In the genomic region with DNA sequence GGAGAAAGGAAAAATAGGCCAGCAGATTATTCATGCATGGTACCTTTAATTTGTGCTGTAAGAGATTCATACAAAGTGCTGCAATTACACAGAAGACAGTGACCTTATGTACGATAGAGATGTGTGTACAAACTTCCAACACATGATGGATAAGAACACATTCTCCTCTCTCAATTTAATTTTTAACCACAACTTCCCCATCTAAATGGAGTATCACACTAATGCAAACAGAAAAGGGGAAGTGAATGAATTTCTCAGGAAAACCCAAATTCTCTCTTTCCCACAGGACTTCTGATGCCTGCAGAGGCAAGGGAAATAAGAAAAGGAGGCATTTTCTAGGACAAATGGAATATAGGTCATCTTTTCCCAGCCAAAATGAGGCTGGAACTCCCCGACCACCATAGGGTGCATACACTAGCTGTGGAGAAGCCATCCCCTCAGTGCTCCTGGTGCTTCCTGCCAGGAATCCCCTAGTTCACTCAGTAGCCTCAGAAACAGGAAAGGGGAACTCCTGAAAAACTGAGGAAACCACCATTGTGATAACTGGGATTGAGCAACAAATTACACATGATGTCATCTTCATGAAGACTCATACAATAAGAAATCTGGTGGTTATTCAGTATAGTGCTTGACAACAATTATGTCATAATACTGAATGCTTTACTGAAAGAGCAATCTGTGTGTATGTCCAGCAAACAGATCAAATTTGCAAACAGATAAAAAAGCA, we compare ENCODE assay signal across 13 cellular contexts. TPM values are rescaled to one million over a fixed set of nuclear protein-coding genes. Genes with fewer than 3 reads are reported as not detected.
DNase-seq lines count a peak whose midpoint lies in the region; ATAC-seq, FAIRE-seq and TF ChIP-seq lines count a peak whose summit lies in the region.
"Had no signal": no experiment of that assay in that cellular context is flagged by ENCODE, and none has a peak within 500 bp of the region (broad histone marks: within the 10 kb centered on the region; RNA-seq: fewer than 3 reads in every experiment).

No MANE protein-coding gene starts in this region.

- BruUV-seq in mammary epithelial cell (replicated peaks; lab: Mats Ljungman, UMichigan): no TSS peak
- BruUV-seq in HepG2 (replicated peaks; lab: Mats Ljungman, UMichigan): no TSS peak

- no peak for FAIRE-seq in HepG2 (lab: Jason Lieb, UNC)

- no peak overlapping the region for H3K4me3 ChIP-seq in mammary epithelial cell (replicated peaks in 1 of 3; ENCODE audit: insufficient read depth in 1 of 3, low read depth in 2 of 3, low read length in 3 of 3)
- no peak overlapping the region for H3K4me3 ChIP-seq in HepG2 (replicated peaks in 1 of 3; ENCODE audit: insufficient read depth in 1 of 3, low read depth in 2 of 3, low read length in 3 of 3)
- H3K4me3 ChIP-seq: ovary had no signal

- intact Hi-C loops in mammary epithelial cell (cut with micrococcal nuclease) (no loop called here), HepG2 (cut with micrococcal nuclease; ENCODE audit: unreplicated experiment) (no loop called here)

- H3K36me3 ChIP-seq in mammary epithelial cell (ENCODE audit: insufficient read depth, low read length) (no peaks in the 10 kb centered on the region), HepG2 (replicated peaks in 1 of 2; ENCODE audit: control insufficient read depth in 1 of 2, insufficient read depth in 2 of 2, low read length in 2 of 2) (no peaks in the 10 kb centered on the region)
- H3K36me3 ChIP-seq: ovary had no signal

- H4K20me1 ChIP-seq in mammary epithelial cell (ENCODE audit: insufficient read depth, low read length): no peaks in the 10 kb centered on the region
- no peaks in the 10 kb centered on the region for H4K20me1 ChIP-seq in HepG2 (ENCODE audit: insufficient read depth, low read length)

- CTCF ChIA-PET in mammary epithelial cell (lab: Charles Lee; ENCODE audit: low non-redundant PET) (no interaction called here), HepG2 (lab: Yijun Ruan, JAX; ENCODE audit: low intra/inter-chr PET ratio, low total read pairs) (interaction anchor here (0.5 kb wide), 1 partner anchor 68 kb away, joined by 3 read pairs; no protein-coding TSS in a partner anchor)

- dilution Hi-C loops in mammary epithelial cell (cut with HindIII; ENCODE audit: low sequenced_read_pairs): no loop called here

- TF ChIP-seq CTCF in mammary epithelial cell (conservative IDR thresholded peaks at IDR 0.05 in 1 of 2, IDR thresholded peaks at IDR 0.05 in 1 of 2; ENCODE audit: extremely low read depth in 1 of 2, insufficient read depth in 1 of 2, low read depth in 1 of 2, low read length in 2 of 2) (no peak), HepG2 (CRISPR knock-in tag; IDR thresholded peaks at IDR 0.05) (no peak)

- DNase-seq in DMS53 treated with DMSO at 0.1 percent for 48 hours (lab: John Stamatoyannopoulos, UW; ENCODE audit: unreplicated experiment): peak; percentile 32
- peak; percentile 86 for DNase-seq in MV-4-11 (lab: John Stamatoyannopoulos, UW)
- peak; percentile 95 for DNase-seq in mammary epithelial cell
- no peak for DNase-seq in HepG2 (ENCODE audit: low spot score)
- DNase-seq in dedifferentiated amniotic fluid mesenchymal stem cell (ENCODE audit: extremely low spot score): no peak
- DNase-seq in cortex of kidney (lab: John Stamatoyannopoulos, UW): no peak
- DNase-seq: activated CD4-positive, alpha-beta T cell treated with anti-CD3 and anti-CD28 coated beads, Interleukin-2, amount 50 U/mL, for 1 hour; activated naive CD8-positive, alpha-beta T cell treated with anti-CD3 and anti-CD28 coated beads for 36 hours; ovary; SHP77 treated with DMSO at 0.1 percent for 48 hours had no signal

- H3K4me2 ChIP-seq in mammary epithelial cell (ENCODE audit: insufficient read depth, low read depth, low read length) (no peak overlapping the region), HepG2 (ENCODE audit: low read depth, low read length) (no peak overlapping the region)

- WGBS in mammary epithelial cell (ENCODE audit: low coverage, missing lambda C conversion rate): 96% methylated on average over 2 of the region's 2 CpGs
- WGBS in HepG2 (ENCODE audit: low lambda C conversion rate): 0% methylated on average over 2 of the region's 2 CpGs

- H3K9me3 ChIP-seq in mammary epithelial cell (replicated peaks; ENCODE audit: insufficient read depth, low read length): no peaks in the 10 kb centered on the region
- H3K9me3 ChIP-seq in HepG2 (ENCODE audit: low read length): no peaks in the 10 kb centered on the region
- H3K9me3 ChIP-seq: ovary had no signal

- no peak overlapping the region for H3K9ac ChIP-seq in mammary epithelial cell (ENCODE audit: insufficient read depth, low read length)
- no peak overlapping the region for H3K9ac ChIP-seq in HepG2 (ENCODE audit: insufficient read depth, low read depth, low read length)

- H3K79me2 ChIP-seq in mammary epithelial cell (ENCODE audit: insufficient read depth, low read length): no peaks in the 10 kb centered on the region
- H3K79me2 ChIP-seq in HepG2 (ENCODE audit: insufficient read depth, low read length): no peaks in the 10 kb centered on the region

- in situ Hi-C loops in mammary epithelial cell (cut with MboI; ENCODE audit: low sequenced_read_pairs in 2 of 2) (no loop called here), HepG2 (cut with HindIII; ENCODE audit: extremely low pct_ligation_motif_present, low pct_unique_long_range_greater_than_20kb) (no loop called here)

- no peak for TF ChIP-seq POLR2A in HepG2 (IDR thresholded peaks at IDR 0.05; ENCODE audit: insufficient read depth in 1 of 2, low read depth in 2 of 2, low read length in 2 of 2)

- ATAC-seq in HepG2 (no peak), HG02884 (IDR thresholded peaks at IDR 0.05; ENCODE audit: unreplicated experiment) (no peak), GM21737 (IDR thresholded peaks at IDR 0.05; ENCODE audit: unreplicated experiment) (no peak)
- ATAC-seq: left lobe of liver had no signal

- H3K27ac ChIP-seq in mammary epithelial cell (ENCODE audit: insufficient read depth, low read depth, low read length): no peak overlapping the region
- no peak overlapping the region for H3K27ac ChIP-seq in HepG2 (ENCODE audit: extremely low read length, insufficient read depth, low read length)
- H3K27ac ChIP-seq: ovary had no signal

- POLR2A ChIA-PET in HepG2 (lab: Yijun Ruan, JAX): no interaction called here

- H3K4me1 ChIP-seq in mammary epithelial cell (ENCODE audit: insufficient read depth, low read length) (peaks cover 23% of the 10 kb centered on the region), HepG2 (ENCODE audit: insufficient read depth, low read length) (no peaks in the 10 kb centered on the region)

- H3K27me3 ChIP-seq in mammary epithelial cell (ENCODE audit: insufficient read depth, low read length) (no peaks in the 10 kb centered on the region), HepG2 (ENCODE audit: control insufficient read depth in 1 of 2, insufficient read depth in 2 of 2, low read length in 2 of 2) (no peaks in the 10 kb centered on the region; a peak in 1 of 5 replicates)
- H3K27me3 ChIP-seq: ovary had no signal

- no peak for TF ChIP-seq EP300 in HepG2 (IDR thresholded peaks at IDR 0.05; ENCODE audit: low read depth in 2 of 2, low read length in 2 of 2)
- no peak for TF ChIP-seq EP300 in HepG2 (CRISPR knock-in tag; IDR thresholded peaks at IDR 0.05; ENCODE audit: borderline replicate concordance)

- no peak for TF ChIP-seq RAD21 in HepG2 (CRISPR knock-in tag; IDR thresholded peaks at IDR 0.05)

- no peak overlapping the region for H2AFZ ChIP-seq in mammary epithelial cell (ENCODE audit: low read depth, low read length)
- no peak overlapping the region for H2AFZ ChIP-seq in HepG2 (ENCODE audit: low read length)

RNA-seq across cellular contexts. Expression of a gene that starts 22.4 kb away (rescaled TPM):
- 10 to 100 TPM in 1 of 2 donors, 1 to 10 TPM in 1; 2.5 to 30.6 TPM for total RNA-seq in mammary epithelial cell
- polyA plus RNA-seq in mammary epithelial cell: 9.2 TPM
- 2.0 TPM for polyA minus RNA-seq in mammary epithelial cell
- total RNA-seq in HepG2 (2016; rRNA removed; fragmentation: Illumina TruSeq; extraction: Trizol): not detected in 2 replicates
- total RNA-seq in HepG2 (2016; cell fraction: cytosol; rRNA removed; fragmentation: Illumina TruSeq; extraction: Trizol; ENCODE audit: low read depth): not detected in 2 replicates
- total RNA-seq in HepG2 (2016; cell fraction: insoluble cytoplasmic fraction; rRNA removed; fragmentation: Illumina TruSeq; extraction: Trizol): not detected in 2 replicates
- not detected in 2 replicates for total RNA-seq in HepG2 (2016; cell fraction: membrane; rRNA removed; fragmentation: Illumina TruSeq; extraction: Trizol)
- not detected in 2 replicates for total RNA-seq in HepG2 (2016; cell fraction: nucleus; rRNA removed; fragmentation: Illumina TruSeq; extraction: Trizol)
- polyA plus RNA-seq in HepG2 (2011; rRNA removed): 0.03 and 0.18 TPM in 2 replicates
- polyA plus RNA-seq in HepG2 (2011; cell fraction: cytosol; rRNA removed): 0.07 and 0.14 TPM in 2 replicates
- polyA plus RNA-seq in HepG2 (2011; cell fraction: nucleus; rRNA removed): 0.07 TPM in 1 of 2 replicates, not detected in the other
- polyA plus RNA-seq in HepG2 (2012): not detected in 2 replicates
- not detected in 2 replicates for polyA plus RNA-seq in HepG2 (2016; cell fraction: cytosol; fragmentation: Illumina TruSeq; extraction: Trizol; ENCODE audit: low read depth)
- polyA plus RNA-seq in HepG2 (2016; cell fraction: insoluble cytoplasmic fraction; fragmentation: Illumina TruSeq; extraction: Trizol; ENCODE audit: low read depth): not detected in 2 replicates
- not detected in 2 replicates for polyA plus RNA-seq in HepG2 (2016; cell fraction: membrane; fragmentation: Illumina TruSeq; extraction: Trizol; ENCODE audit: low read depth)
- not detected in 2 replicates for polyA plus RNA-seq in HepG2 (2016; cell fraction: nucleus; fragmentation: Illumina TruSeq; extraction: Trizol; ENCODE audit: insufficient read depth, low read depth)
- polyA minus RNA-seq in HepG2 (2011; rRNA and poly(A)+ RNA removed; ENCODE audit: low replicate concordance): not detected in 2 replicates
- polyA minus RNA-seq in HepG2 (2011; cell fraction: cytosol; rRNA and poly(A)+ RNA removed): not detected in 2 replicates
- not detected in 2 replicates for polyA minus RNA-seq in HepG2 (2011; cell fraction: nucleus; rRNA and poly(A)+ RNA removed)
- total RNA-seq: activated naive CD8-positive, alpha-beta T cell treated with anti-CD3 and anti-CD28 coated beads for 36 hours; left lobe of liver had no signal

RNA-seq across cellular contexts. Expression of a gene that starts 33.2 kb away (rescaled TPM):
- total RNA-seq in mammary epithelial cell: under 1 TPM in 1 of 2 donors, not detected in 1; 0.50 TPM
- 0.11 TPM for polyA plus RNA-seq in mammary epithelial cell
- not detected for polyA minus RNA-seq in mammary epithelial cell
- total RNA-seq in HepG2 (2016; rRNA removed; fragmentation: Illumina TruSeq; extraction: Trizol): not detected in 2 replicates
- total RNA-seq in HepG2 (2016; cell fraction: cytosol; rRNA removed; fragmentation: Illumina TruSeq; extraction: Trizol; ENCODE audit: low read depth): not detected in 2 replicates
- not detected in 2 replicates for total RNA-seq in HepG2 (2016; cell fraction: insoluble cytoplasmic fraction; rRNA removed; fragmentation: Illumina TruSeq; extraction: Trizol)
- not detected in 2 replicates for total RNA-seq in HepG2 (2016; cell fraction: membrane; rRNA removed; fragmentation: Illumina TruSeq; extraction: Trizol)
- not detected in 2 replicates for total RNA-seq in HepG2 (2016; cell fraction: nucleus; rRNA removed; fragmentation: Illumina TruSeq; extraction: Trizol)
- not detected in 2 replicates for polyA plus RNA-seq in HepG2 (2011; rRNA removed)
- polyA plus RNA-seq in HepG2 (2011; cell fraction: cytosol; rRNA removed): not detected in 2 replicates
- not detected in 2 replicates for polyA plus RNA-seq in HepG2 (2011; cell fraction: nucleus; rRNA removed)
- not detected in 2 replicates for polyA plus RNA-seq in HepG2 (2012)
- polyA plus RNA-seq in HepG2 (2016; cell fraction: cytosol; fragmentation: Illumina TruSeq; extraction: Trizol; ENCODE audit: low read depth): not detected in 2 replicates
- not detected in 2 replicates for polyA plus RNA-seq in HepG2 (2016; cell fraction: insoluble cytoplasmic fraction; fragmentation: Illumina TruSeq; extraction: Trizol; ENCODE audit: low read depth)
- not detected in 2 replicates for polyA plus RNA-seq in HepG2 (2016; cell fraction: membrane; fragmentation: Illumina TruSeq; extraction: Trizol; ENCODE audit: low read depth)
- polyA plus RNA-seq in HepG2 (2016; cell fraction: nucleus; fragmentation: Illumina TruSeq; extraction: Trizol; ENCODE audit: insufficient read depth, low read depth): not detected in 2 replicates
- not detected in 2 replicates for polyA minus RNA-seq in HepG2 (2011; rRNA and poly(A)+ RNA removed; ENCODE audit: low replicate concordance)
- not detected in 2 replicates for polyA minus RNA-seq in HepG2 (2011; cell fraction: cytosol; rRNA and poly(A)+ RNA removed)
- polyA minus RNA-seq in HepG2 (2011; cell fraction: nucleus; rRNA and poly(A)+ RNA removed): not detected in 2 replicates
- total RNA-seq: ovary had no signal

RNA-seq across cellular contexts. Expression of a gene that starts 40.0 kb away (rescaled TPM):
- total RNA-seq in mammary epithelial cell (10 to 100 TPM in 1 of 2 donors, 1 to 10 TPM in 1; 1.7 to 70.5 TPM), HepG2 (2016; rRNA removed; fragmentation: Illumina TruSeq; extraction: Trizol) (0.09 TPM in 1 of 2 replicates, not detected in the other)
- polyA plus RNA-seq in mammary epithelial cell (22.1 TPM), HepG2 (2011; rRNA removed) (0.21 and 0.30 TPM in 2 replicates)
- 4.7 TPM for polyA minus RNA-seq in mammary epithelial cell
- not detected in 2 replicates for total RNA-seq in HepG2 (2016; cell fraction: cytosol; rRNA removed; fragmentation: Illumina TruSeq; extraction: Trizol; ENCODE audit: low read depth)
- total RNA-seq in HepG2 (2016; cell fraction: insoluble cytoplasmic fraction; rRNA removed; fragmentation: Illumina TruSeq; extraction: Trizol): 0.15 and 0.19 TPM in 2 replicates
- not detected in 2 replicates for total RNA-seq in HepG2 (2016; cell fraction: membrane; rRNA removed; fragmentation: Illumina TruSeq; extraction: Trizol)
- not detected in 2 replicates for total RNA-seq in HepG2 (2016; cell fraction: nucleus; rRNA removed; fragmentation: Illumina TruSeq; extraction: Trizol)
- 0.15 and 0.32 TPM in 2 replicates for polyA plus RNA-seq in HepG2 (2011; cell fraction: cytosol; rRNA removed)
- not detected in 2 replicates for polyA plus RNA-seq in HepG2 (2011; cell fraction: nucleus; rRNA removed)
- polyA plus RNA-seq in HepG2 (2012): 0.08 TPM in 1 of 2 replicates, not detected in the other
- 0.07 TPM in 1 of 2 replicates, not detected in the other for polyA plus RNA-seq in HepG2 (2016; cell fraction: cytosol; fragmentation: Illumina TruSeq; extraction: Trizol; ENCODE audit: low read depth)
- polyA plus RNA-seq in HepG2 (2016; cell fraction: insoluble cytoplasmic fraction; fragmentation: Illumina TruSeq; extraction: Trizol; ENCODE audit: low read depth): not detected in 2 replicates
- not detected in 2 replicates for polyA plus RNA-seq in HepG2 (2016; cell fraction: membrane; fragmentation: Illumina TruSeq; extraction: Trizol; ENCODE audit: low read depth)
- not detected in 2 replicates for polyA plus RNA-seq in HepG2 (2016; cell fraction: nucleus; fragmentation: Illumina TruSeq; extraction: Trizol; ENCODE audit: insufficient read depth, low read depth)
- polyA minus RNA-seq in HepG2 (2011; rRNA and poly(A)+ RNA removed; ENCODE audit: low replicate concordance): not detected in 2 replicates
- not detected in 2 replicates for polyA minus RNA-seq in HepG2 (2011; cell fraction: cytosol; rRNA and poly(A)+ RNA removed)
- polyA minus RNA-seq in HepG2 (2011; cell fraction: nucleus; rRNA and poly(A)+ RNA removed): not detected in 2 replicates
- total RNA-seq: activated naive CD8-positive, alpha-beta T cell treated with anti-CD3 and anti-CD28 coated beads for 36 hours; left lobe of liver had no signal

RNA-seq across cellular contexts. Expression of a gene that starts 52.4 kb away (rescaled TPM):
- total RNA-seq in mammary epithelial cell (not detected), HepG2 (2016; rRNA removed; fragmentation: Illumina TruSeq; extraction: Trizol) (not detected in 2 replicates)
- polyA plus RNA-seq in mammary epithelial cell (not detected), HepG2 (2011; rRNA removed) (not detected in 2 replicates)
- not detected for polyA minus RNA-seq in mammary epithelial cell
- total RNA-seq in HepG2 (2016; cell fraction: cytosol; rRNA removed; fragmentation: Illumina TruSeq; extraction: Trizol; ENCODE audit: low read depth): not detected in 2 replicates
- not detected in 2 replicates for total RNA-seq in HepG2 (2016; cell fraction: insoluble cytoplasmic fraction; rRNA removed; fragmentation: Illumina TruSeq; extraction: Trizol)
- not detected in 2 replicates for total RNA-seq in HepG2 (2016; cell fraction: membrane; rRNA removed; fragmentation: Illumina TruSeq; extraction: Trizol)
- total RNA-seq in HepG2 (2016; cell fraction: nucleus; rRNA removed; fragmentation: Illumina TruSeq; extraction: Trizol): not detected in 2 replicates
- not detected in 2 replicates for polyA plus RNA-seq in HepG2 (2011; cell fraction: cytosol; rRNA removed)
- not detected in 2 replicates for polyA plus RNA-seq in HepG2 (2011; cell fraction: nucleus; rRNA removed)
- not detected in 2 replicates for polyA plus RNA-seq in HepG2 (2012)
- not detected in 2 replicates for polyA plus RNA-seq in HepG2 (2016; cell fraction: cytosol; fragmentation: Illumina TruSeq; extraction: Trizol; ENCODE audit: low read depth)
- polyA plus RNA-seq in HepG2 (2016; cell fraction: insoluble cytoplasmic fraction; fragmentation: Illumina TruSeq; extraction: Trizol; ENCODE audit: low read depth): not detected in 2 replicates
- not detected in 2 replicates for polyA plus RNA-seq in HepG2 (2016; cell fraction: membrane; fragmentation: Illumina TruSeq; extraction: Trizol; ENCODE audit: low read depth)
- polyA plus RNA-seq in HepG2 (2016; cell fraction: nucleus; fragmentation: Illumina TruSeq; extraction: Trizol; ENCODE audit: insufficient read depth, low read depth): not detected in 2 replicates
- polyA minus RNA-seq in HepG2 (2011; rRNA and poly(A)+ RNA removed; ENCODE audit: low replicate concordance): not detected in 2 replicates
- not detected in 2 replicates for polyA minus RNA-seq in HepG2 (2011; cell fraction: cytosol; rRNA and poly(A)+ RNA removed)
- not detected in 2 replicates for polyA minus RNA-seq in HepG2 (2011; cell fraction: nucleus; rRNA and poly(A)+ RNA removed)
- total RNA-seq: activated naive CD8-positive, alpha-beta T cell treated with anti-CD3 and anti-CD28 coated beads for 36 hours; left lobe of liver; ovary had no signal

Comparison
In these comparisons a context has a peak if more than half of its experiments do, and no peak if none do; other contexts are left out.
1. DNase-seq: peak in DMS53 treated with DMSO at 0.1 percent for 48 hours (single experiment), MV-4-11 (single experiment) and mammary epithelial cell (single experiment); none in HepG2 (single experiment), dedifferentiated amniotic fluid mesenchymal stem cell (single experiment) and cortex of kidney (single experiment).